ENCODE assay signal across 16 cellular contexts in genomic region chr1:10109372-10109771, GRCh38.
A peak's percentile ranks its signal among the peaks of the same experiment; 100 is the strongest.
DNase-seq lines count a peak whose midpoint lies in the region; ATAC-seq and TF ChIP-seq lines count a peak whose summit lies in the region.
"Had no signal": no experiment of that assay in that cellular context is flagged by ENCODE, and none has a peak within 500 bp of the region (broad histone marks: within the 10 kb centered on the region; RNA-seq: fewer than 3 reads in every experiment).

No MANE protein-coding gene starts in this region.

- H3K27me3 ChIP-seq in HUES48 (ENCODE audit: control insufficient read depth, insufficient read depth, low read length) (no peaks in the 10 kb centered on the region), muscle layer of duodenum (ENCODE audit: low read depth, low read length) (no peaks in the 10 kb centered on the region), body of pancreas (no peaks in the 10 kb centered on the region)

- TF ChIP-seq POLR2A in body of pancreas (IDR thresholded peaks at IDR 0.05) = no peak

- no peak for TF ChIP-seq CTCF in body of pancreas (IDR thresholded peaks at IDR 0.05)

- H3K4me1 ChIP-seq in HUES48 (ENCODE audit: control insufficient read depth, insufficient read depth, low read length) = no peaks in the 10 kb centered on the region
- peaks cover 4% of the 10 kb centered on the region in 2 donors for H3K4me1 ChIP-seq in muscle layer of duodenum (ENCODE audit: control insufficient read depth in 1 of 2, insufficient read depth in 2 of 2, low read length in 2 of 2)
- H3K4me1 ChIP-seq in body of pancreas = no peaks in the 10 kb centered on the region
- H3K4me1 ChIP-seq: Caco-2 had no signal

- DNase-seq in cerebellar cortex (ENCODE audit: low spot score) (peak; percentile 25), body of pancreas (no peak), COR-L47 (lab: John Stamatoyannopoulos, UW) (no peak), NCI-H2081 (lab: John Stamatoyannopoulos, UW) (no peak)
- DNase-seq: activated CD4-positive, CD25-positive, alpha-beta regulatory T cell; activated CD8-positive, alpha-beta memory T cell treated with anti-CD3 and anti-CD28 coated beads for 24 hours; Caco-2; naive B cell; NCI-H1694 treated with DMSO at 0.1 percent for 48 hours; NCI-H446 treated with DMSO at 0.1 percent for 48 hours; SIG-M5; stimulated activated naive CD4-positive, alpha-beta T cell treated with Interleukin-2 at 50 U/mL for 16 hours had no signal

- H3K4me3 ChIP-seq in HUES48 (ENCODE audit: low read depth, low read length) (no peak overlapping the region), muscle layer of duodenum (ENCODE audit: low read depth in 1 of 2, low read length in 2 of 2) (no peak overlapping the region), body of pancreas (no peak overlapping the region)
- H3K4me3 ChIP-seq: lung had no signal

- H3K9me3 ChIP-seq in HUES48 (ENCODE audit: control insufficient read depth, insufficient read depth, low read length) = no peaks in the 10 kb centered on the region
- H3K9me3 ChIP-seq in muscle layer of duodenum (ENCODE audit: control insufficient read depth in 1 of 2, low read length in 2 of 2) = no peaks in the 10 kb centered on the region
- no peaks in the 10 kb centered on the region for H3K9me3 ChIP-seq in body of pancreas
- H3K9me3 ChIP-seq: Caco-2 had no signal

- H3K36me3 ChIP-seq in HUES48 (ENCODE audit: control insufficient read depth, insufficient read depth, low read length) (peaks cover 53% of the 10 kb centered on the region), muscle layer of duodenum (ENCODE audit: control insufficient read depth in 1 of 2, insufficient read depth in 2 of 2, low read length in 2 of 2) (peaks cover 18 to 28% of the 10 kb centered on the region in 2 donors), body of pancreas (replicated peaks in 1 of 2; ENCODE audit: insufficient read depth in 1 of 2, low read depth in 2 of 2) (peaks cover 0 to 22% of the 10 kb centered on the region in 2 donors)

- no peak overlapping the region for H3K9ac ChIP-seq in HUES48 (ENCODE audit: low read depth, low read length)

- 89 to 92% methylated on average over 7 of the region's 7 CpGs for WGBS in body of pancreas, 2 donors

- no peak for ATAC-seq in body of pancreas

- intact Hi-C loops in body of pancreas (cut with DNase I) = no loop called here

- H3K27ac ChIP-seq in HUES48 (ENCODE audit: low read depth, low read length) = peak overlapping the region; percentile 81
- peak overlapping the region; percentile 70 for H3K27ac ChIP-seq in muscle layer of duodenum (ENCODE audit: low read length)
- H3K27ac ChIP-seq in temporal lobe (ENCODE audit: low read depth, low read length) = peak overlapping the region; percentile 70
- H3K27ac ChIP-seq in body of pancreas = no peak overlapping the region

Comparison
In these comparisons a context has a peak if more than half of its experiments do, and no peak if none do; other contexts are left out.
1. H3K27ac ChIP-seq: peak in HUES48 (single experiment), muscle layer of duodenum (single experiment) and temporal lobe (single experiment); none in body of pancreas (0 of 4).